Comparison of ENCODE assay signal across 12 cellular contexts in the genomic region with DNA sequence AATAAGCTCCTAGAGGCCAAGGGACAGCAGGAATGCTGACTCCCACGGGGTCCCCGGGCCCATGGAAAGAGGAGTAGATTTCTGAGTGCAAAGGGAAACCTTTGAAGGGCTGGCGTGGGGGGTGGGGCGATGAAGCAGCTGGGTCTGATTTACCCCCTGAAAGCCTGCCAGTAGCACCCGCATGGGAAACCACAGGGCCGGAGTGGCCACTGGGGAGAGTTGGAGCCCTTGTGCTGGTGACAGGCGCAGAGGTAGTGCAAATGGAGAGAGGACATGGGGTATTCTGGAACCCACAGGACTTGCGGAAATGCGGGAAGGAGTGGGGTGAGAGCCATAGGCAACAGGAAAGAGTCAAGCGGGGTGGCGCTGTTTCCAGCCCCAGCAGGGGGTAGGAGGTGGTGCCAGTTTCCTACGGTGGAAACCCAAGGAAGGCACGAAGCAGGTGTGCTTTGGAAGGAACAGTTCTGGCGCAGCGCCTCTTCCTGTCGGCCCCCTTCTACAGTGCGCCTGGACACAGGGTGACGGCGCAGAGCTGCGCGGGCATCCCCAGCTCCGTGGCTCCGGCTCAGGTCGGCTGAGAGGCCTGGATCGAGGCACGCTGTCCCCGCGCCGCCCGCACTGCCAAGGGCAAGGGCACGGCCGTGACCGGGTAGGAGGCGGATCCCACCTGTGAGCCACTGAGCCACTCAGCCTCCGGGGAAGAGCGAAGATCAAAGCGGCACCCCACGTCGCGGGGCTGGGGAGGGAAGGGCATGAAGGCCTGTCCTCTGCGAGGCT.
A peak's percentile ranks its signal among the peaks of the same experiment; 100 is the strongest.
DNase-seq lines count a peak whose midpoint lies in the region; ATAC-seq and TF ChIP-seq lines count a peak whose summit lies in the region.
"Had no signal": no experiment of that assay in that cellular context is flagged by ENCODE, and none has a peak within 500 bp of the region (broad histone marks: within the 10 kb centered on the region; RNA-seq: fewer than 3 reads in every experiment).

No MANE protein-coding gene starts in this region.

- H3K9me3 ChIP-seq in hepatocyte (ENCODE audit: low read depth) (no peaks in the 10 kb centered on the region), neutrophil (no peaks in the 10 kb centered on the region), ascending aorta (no peaks in the 10 kb centered on the region)
- H3K9me3 ChIP-seq in CD8-positive, alpha-beta T cell (ENCODE audit: low read length), result no peaks in the 10 kb centered on the region
- H3K9me3 ChIP-seq: tibial artery had no signal

- WGBS in hepatocyte (ENCODE audit: low lambda C conversion rate, missing lambda C conversion rate), result 38% methylated on average over 34 of the region's 41 CpGs

- no peak overlapping the region for H3K27ac Mint-ChIP-seq in CD8-positive, alpha-beta T cell
- no peak overlapping the region for H3K27ac Mint-ChIP-seq in activated CD8-positive, alpha-beta T cell treated with anti-CD3 and anti-CD28 coated beads, Interleukin-2, amount 10 ng/mL, durations not matched to agents 7 days and 5 days
- H3K27ac Mint-ChIP-seq: CD4-positive, CD25-positive, alpha-beta regulatory T cell had no signal

- no peaks in the 10 kb centered on the region for H3K36me3 Mint-ChIP-seq in CD8-positive, alpha-beta T cell
- H3K36me3 Mint-ChIP-seq in activated CD8-positive, alpha-beta T cell treated with anti-CD3 and anti-CD28 coated beads, Interleukin-2, amount 10 ng/mL, durations not matched to agents 7 days and 5 days (ENCODE audit: low read depth), result no peaks in the 10 kb centered on the region
- H3K36me3 Mint-ChIP-seq: CD4-positive, CD25-positive, alpha-beta regulatory T cell had no signal

- peaks cover 4% of the 10 kb centered on the region for H3K4me1 Mint-ChIP-seq in CD8-positive, alpha-beta T cell (ENCODE audit: low read depth)
- no peaks in the 10 kb centered on the region for H3K4me1 Mint-ChIP-seq in activated CD8-positive, alpha-beta T cell treated with anti-CD3 and anti-CD28 coated beads, Interleukin-2, amount 10 ng/mL, durations not matched to agents 7 days and 5 days (ENCODE audit: low read depth)

- ATAC-seq in CD8-positive, alpha-beta T cell, result no peak
- ATAC-seq in activated CD8-positive, alpha-beta T cell treated with anti-CD3 and anti-CD28 coated beads, Interleukin-2, amount 10 ng/mL, durations not matched to agents 7 days and 5 days, result no peak

- peaks cover 2% of the 10 kb centered on the region for H3K9me3 Mint-ChIP-seq in CD8-positive, alpha-beta T cell
- no peaks in the 10 kb centered on the region for H3K9me3 Mint-ChIP-seq in activated CD8-positive, alpha-beta T cell treated with anti-CD3 and anti-CD28 coated beads, Interleukin-2, amount 10 ng/mL, durations not matched to agents 7 days and 5 days (ENCODE audit: insufficient read depth)

- H3K4me3 Mint-ChIP-seq in CD8-positive, alpha-beta T cell, result no peak overlapping the region
- no peak overlapping the region for H3K4me3 Mint-ChIP-seq in activated CD8-positive, alpha-beta T cell treated with anti-CD3 and anti-CD28 coated beads, Interleukin-2, amount 10 ng/mL, durations not matched to agents 7 days and 5 days
- H3K4me3 Mint-ChIP-seq: CD4-positive, CD25-positive, alpha-beta regulatory T cell had no signal

- H3K4me1 ChIP-seq in hepatocyte (ENCODE audit: insufficient read depth), result peaks cover 8% of the 10 kb centered on the region
- H3K4me1 ChIP-seq in neutrophil (ENCODE audit: control insufficient read depth in 1 of 2, insufficient read depth in 1 of 2, low read depth in 1 of 2, low read length in 1 of 2), result peaks cover 0 to 3% of the 10 kb centered on the region in 2 experiments
- H3K4me1 ChIP-seq in CD8-positive, alpha-beta T cell (ENCODE audit: insufficient read depth, low read length), result no peaks in the 10 kb centered on the region
- H3K4me1 ChIP-seq in ascending aorta, result no peaks in the 10 kb centered on the region

- no peak for TF ChIP-seq CTCF in hepatocyte (IDR thresholded peaks at IDR 0.05; ENCODE audit: poor library complexity)
- no peak for TF ChIP-seq CTCF in neutrophil (IDR thresholded peaks at IDR 0.05)
- TF ChIP-seq CTCF in CD8-positive, alpha-beta T cell (IDR thresholded peaks at IDR 0.05), result no peak
- TF ChIP-seq CTCF in ascending aorta (IDR thresholded peaks at IDR 0.05), result no peak

- H3K27me3 ChIP-seq in hepatocyte (peaks cover 21% of the 10 kb centered on the region), neutrophil (peaks cover 99% of the 10 kb centered on the region), ascending aorta (peaks cover 11% of the 10 kb centered on the region)
- H3K27me3 ChIP-seq in CD8-positive, alpha-beta T cell (ENCODE audit: insufficient read depth, low read length), result peaks cover 6% of the 10 kb centered on the region

- DNase-seq in ELF-1 (ENCODE audit: low read depth, low spot score) (peak; percentile 50), SW480 (ENCODE audit: low spot score) (peak; percentile 83), hepatocyte (ENCODE audit: low spot score) (no peak), RKO (ENCODE audit: low spot score) (no peak), ascending aorta (ENCODE audit: low spot score in 2 of 2) (no peak)
- DNase-seq in CD8-positive, alpha-beta T cell, result no peak
- DNase-seq in activated CD8-positive, alpha-beta T cell treated with anti-CD3 and anti-CD28 coated beads, Interleukin-2, amount 10 ng/mL, durations not matched to agents 7 days and 5 days, result no peak
- DNase-seq: activated CD4-positive, alpha-beta T cell treated with anti-CD3 and anti-CD28 coated beads for 4 hours; CD4-positive, CD25-positive, alpha-beta regulatory T cell; effector CD8-positive, alpha-beta T cell; tibial artery had no signal

- H3K36me3 ChIP-seq in hepatocyte (replicated peaks; ENCODE audit: insufficient read depth, low read depth) (no peaks in the 10 kb centered on the region), neutrophil (no peaks in the 10 kb centered on the region), ascending aorta (no peaks in the 10 kb centered on the region)
- no peaks in the 10 kb centered on the region for H3K36me3 ChIP-seq in CD8-positive, alpha-beta T cell (ENCODE audit: insufficient read depth, low read length)
- H3K36me3 ChIP-seq: tibial artery had no signal

- H3K9me2 ChIP-seq in hepatocyte (replicated peaks; ENCODE audit: insufficient read depth), result no peaks in the 10 kb centered on the region

- H4K20me1 ChIP-seq in hepatocyte (ENCODE audit: insufficient read depth, poor library complexity, severe bottlenecking), result no peaks in the 10 kb centered on the region

- H3K4me2 ChIP-seq in hepatocyte, result peak overlapping the region; percentile 80

- POLR2A ChIA-PET in CD8-positive, alpha-beta T cell (lab: Charles Lee), result no interaction called here
- POLR2A ChIA-PET in activated CD8-positive, alpha-beta T cell treated with anti-CD3 and anti-CD28 coated beads, Interleukin-2, amount 10 ng/mL, durations not matched to agents 7 days and 5 days (lab: Charles Lee), result no interaction called here

- H2AFZ ChIP-seq in hepatocyte, result peak overlapping the region; percentile 60

- no peaks in the 10 kb centered on the region for H3K79me2 ChIP-seq in hepatocyte

- intact Hi-C loops in CD8-positive, alpha-beta T cell (cut with DNase I, micrococcal nuclease), result no loop called here
- intact Hi-C loops in ascending aorta (cut with DNase I), result no loop called here

- CTCF ChIA-PET in CD8-positive, alpha-beta T cell (lab: Charles Lee), result no interaction called here
- CTCF ChIA-PET in activated CD8-positive, alpha-beta T cell treated with anti-CD3 and anti-CD28 coated beads, Interleukin-2, amount 10 ng/mL, durations not matched to agents 7 days and 5 days (lab: Charles Lee), result no interaction called here

- H3K27me3 Mint-ChIP-seq in CD8-positive, alpha-beta T cell (ENCODE audit: low read depth), result peaks cover 41% of the 10 kb centered on the region
- H3K27me3 Mint-ChIP-seq in activated CD8-positive, alpha-beta T cell treated with anti-CD3 and anti-CD28 coated beads, Interleukin-2, amount 10 ng/mL, durations not matched to agents 7 days and 5 days (ENCODE audit: low read depth), result peaks cover 40% of the 10 kb centered on the region

- H3K4me3 ChIP-seq in hepatocyte, result no peak overlapping the region
- peak overlapping the region; percentile 34 to 35 for H3K4me3 ChIP-seq in neutrophil (ENCODE audit: low read depth in 1 of 2, low read length in 1 of 2)
- no peak overlapping the region for H3K4me3 ChIP-seq in CD8-positive, alpha-beta T cell (ENCODE audit: low read depth, low read length)
- peak overlapping the region in 1 of 2 donors; percentile 27 for H3K4me3 ChIP-seq in ascending aorta
- H3K4me3 ChIP-seq: tibial artery had no signal

- no peak overlapping the region for H3K27ac ChIP-seq in hepatocyte
- H3K27ac ChIP-seq in neutrophil, result no peak overlapping the region
- no peak overlapping the region for H3K27ac ChIP-seq in CD8-positive, alpha-beta T cell (ENCODE audit: low read depth, low read length)
- H3K27ac ChIP-seq in ascending aorta, result no peak overlapping the region
- H3K27ac ChIP-seq: tibial artery had no signal

Comparison
In these comparisons a context has a peak if more than half of its experiments do, and no peak if none do; other contexts are left out.
1. DNase-seq: peak in ELF-1 (single experiment) and SW480 (single experiment); none in hepatocyte (single experiment), RKO (single experiment), CD8-positive, alpha-beta T cell (0 of 7), activated CD8-positive, alpha-beta T cell treated with anti-CD3 and anti-CD28 coated beads, Interleukin-2, amount 10 ng/mL, durations not matched to agents 7 days and 5 days (single experiment) and ascending aorta (0 of 2).
2. H3K4me3 ChIP-seq: peak in neutrophil (2 of 2); none in hepatocyte (single experiment) and CD8-positive, alpha-beta T cell (single experiment).